In genomic region chr3:18379647-18380046, GRCh38 we compare ENCODE assay signal across 26 cellular contexts. TPM values are rescaled to one million over a fixed set of nuclear protein-coding genes. Genes with fewer than 3 reads are reported as not detected.
DNase-seq lines count a peak whose midpoint lies in the region; ATAC-seq and TF ChIP-seq lines count a peak whose summit lies in the region.
"Had no signal": no experiment of that assay in that cellular context is flagged by ENCODE, and none has a peak within 500 bp of the region (broad histone marks: within the 10 kb centered on the region; RNA-seq: fewer than 3 reads in every experiment).

No MANE protein-coding gene starts in this region.

- no peak overlapping the region for H3K4me3 ChIP-seq in CD8-positive, alpha-beta T cell (ENCODE audit: low read depth, low read length)
- H3K4me3 ChIP-seq in HUES48 (ENCODE audit: low read depth, low read length) (no peak overlapping the region), A673 (ENCODE audit: low read depth, low read length, poor library complexity, severe bottlenecking) (no peak overlapping the region)
- H3K4me3 ChIP-seq: BLaER1, skin epidermis, testis had no signal

- CTCF ChIA-PET in activated CD8-positive, alpha-beta memory T cell treated with anti-CD3 and anti-CD28 coated beads, Interleukin-2, amount 10 ng/mL, durations not matched to agents 7 days and 5 days (lab: Charles Lee) = interaction anchor here (4.9 kb wide), 1 partner anchor 10 kb away, joined by 28 read pairs; no protein-coding TSS in a partner anchor
- CTCF ChIA-PET in CD8-positive, alpha-beta T cell (lab: Charles Lee) = interaction anchor here (0.7 to 1.3 kb wide), 2 partner anchors 9 kb away, joined by 3 read pairs; no protein-coding TSS in a partner anchor
- CTCF ChIA-PET in A673 (lab: Charles Lee) = no interaction called here

- no peaks in the 10 kb centered on the region for H3K9me3 Mint-ChIP-seq in activated CD8-positive, alpha-beta memory T cell treated with anti-CD3 and anti-CD28 coated beads, Interleukin-2, amount 10 ng/mL, durations not matched to agents 7 days and 5 days (ENCODE audit: low read depth)
- no peaks in the 10 kb centered on the region for H3K9me3 Mint-ChIP-seq in CD8-positive, alpha-beta T cell
- no peaks in the 10 kb centered on the region for H3K9me3 Mint-ChIP-seq in central memory CD8-positive, alpha-beta T cell
- H3K9me3 Mint-ChIP-seq: dendritic cell treated with granulocyte-macrophage colony-stimulating factor and Interleukin-4, amounts not matched to agents 40 ng/mL and 50 ng/mL, for 4 days; memory B cell had no signal

- DNase-seq in activated CD8-positive, alpha-beta memory T cell treated with anti-CD3 and anti-CD28 coated beads, Interleukin-2, amount 10 ng/mL, durations not matched to agents 7 days and 5 days = no peak
- no peak for DNase-seq in activated CD8-positive, alpha-beta memory T cell treated with anti-CD3 and anti-CD28 coated beads, Interleukin-2, amount 50 U/mL, for 4 hours
- no peak for DNase-seq in CD8-positive, alpha-beta T cell
- DNase-seq in central memory CD8-positive, alpha-beta T cell (ENCODE audit: low spot score in 2 of 2) = no peak
- DNase-seq in A673 (ENCODE audit: low spot score) = no peak
- DNase-seq: activated T-cell treated with anti-CD3 and anti-CD28 coated beads, Interleukin-2, amount 50 U/mL, for 1 hour; DMS79; Kasumi-1; NCI-H1417 treated with DMSO at 0.1 percent for 48 hours; NCI-H2029 treated with DMSO at 0.1 percent for 48 hours; NCI-H2227 treated with DMSO at 0.1 percent for 48 hours; NCI-H774; SHP77; stimulated activated naive CD4-positive, alpha-beta T cell treated with Interleukin-2 at 50 U/mL for 16 hours; T1000; testis; WERI-Rb-1 had no signal

- peaks cover 59% of the 10 kb centered on the region for H3K36me3 Mint-ChIP-seq in activated CD8-positive, alpha-beta memory T cell treated with anti-CD3 and anti-CD28 coated beads, Interleukin-2, amount 10 ng/mL, durations not matched to agents 7 days and 5 days
- peaks cover 83% of the 10 kb centered on the region for H3K36me3 Mint-ChIP-seq in CD8-positive, alpha-beta T cell
- peaks cover 33% of the 10 kb centered on the region for H3K36me3 Mint-ChIP-seq in central memory CD8-positive, alpha-beta T cell (ENCODE audit: insufficient read depth)
- H3K36me3 Mint-ChIP-seq: memory B cell had no signal

- no TSS peak for BruUV-seq in A673 (replicated peaks; lab: Mats Ljungman, UMichigan)

- POLR2A ChIA-PET in CD8-positive, alpha-beta T cell (lab: Charles Lee) = no interaction called here
- POLR2A ChIA-PET in A673 (lab: Charles Lee; ENCODE audit: low non-redundant PET) = no interaction called here

- no peak for TF ChIP-seq CTCF in CD8-positive, alpha-beta T cell (IDR thresholded peaks at IDR 0.05)
- no peak for TF ChIP-seq CTCF in A673 (conservative IDR thresholded peaks at IDR 0.05; ENCODE audit: low read depth, low read length)

- peaks cover 30% of the 10 kb centered on the region for H3K36me3 ChIP-seq in CD8-positive, alpha-beta T cell (ENCODE audit: insufficient read depth, low read length)
- peaks cover 5% of the 10 kb centered on the region; the same call in 1 of the 2 replicates for H3K36me3 ChIP-seq in HUES48 (ENCODE audit: control insufficient read depth, insufficient read depth, low read length)
- no peaks in the 10 kb centered on the region for H3K36me3 ChIP-seq in A673 (ENCODE audit: insufficient read depth, low read length, poor library complexity, severe bottlenecking)
- H3K36me3 ChIP-seq: WERI-Rb-1 had no signal

- intact Hi-C loops in CD8-positive, alpha-beta T cell (cut with DNase I, micrococcal nuclease) = loop anchor here (2.0 to 10.0 kb wide), 4 partner anchors 13 to 1122 kb away; no protein-coding TSS in a partner anchor
- intact Hi-C loops in A673 (cut with micrococcal nuclease; ENCODE audit: unreplicated experiment) = no loop called here

- H3K4me1 ChIP-seq in CD8-positive, alpha-beta T cell (ENCODE audit: insufficient read depth, low read length) = peaks cover 63% of the 10 kb centered on the region
- H3K4me1 ChIP-seq in HUES48 (ENCODE audit: control insufficient read depth, insufficient read depth, low read length) (peaks cover 23% of the 10 kb centered on the region), A673 (ENCODE audit: insufficient read depth, low read length, poor library complexity, severe bottlenecking) (no peaks in the 10 kb centered on the region)
- H3K4me1 ChIP-seq: BLaER1, testis had no signal

- H3K4me3 Mint-ChIP-seq in activated CD8-positive, alpha-beta memory T cell treated with anti-CD3 and anti-CD28 coated beads, Interleukin-2, amount 10 ng/mL, durations not matched to agents 7 days and 5 days = no peak overlapping the region
- no peak overlapping the region for H3K4me3 Mint-ChIP-seq in CD8-positive, alpha-beta T cell
- no peak overlapping the region for H3K4me3 Mint-ChIP-seq in central memory CD8-positive, alpha-beta T cell
- H3K4me3 Mint-ChIP-seq: dendritic cell treated with granulocyte-macrophage colony-stimulating factor and Interleukin-4, amounts not matched to agents 40 ng/mL and 50 ng/mL, for 4 days; memory B cell had no signal

- H3K27ac ChIP-seq in CD8-positive, alpha-beta T cell (ENCODE audit: low read depth, low read length) = no peak overlapping the region
- H3K27ac ChIP-seq in HUES48 (ENCODE audit: low read depth, low read length) = peak overlapping the region; percentile 46
- no peak overlapping the region for H3K27ac ChIP-seq in A673 (ENCODE audit: low read depth, low read length, poor library complexity, severe bottlenecking)
- H3K27ac ChIP-seq: BLaER1, skin epidermis, testis, WERI-Rb-1 had no signal

- H3K27me3 Mint-ChIP-seq in activated CD8-positive, alpha-beta memory T cell treated with anti-CD3 and anti-CD28 coated beads, Interleukin-2, amount 10 ng/mL, durations not matched to agents 7 days and 5 days = no peaks in the 10 kb centered on the region
- H3K27me3 Mint-ChIP-seq in CD8-positive, alpha-beta T cell (ENCODE audit: low read depth) = no peaks in the 10 kb centered on the region
- no peaks in the 10 kb centered on the region for H3K27me3 Mint-ChIP-seq in central memory CD8-positive, alpha-beta T cell
- H3K27me3 Mint-ChIP-seq: dendritic cell treated with granulocyte-macrophage colony-stimulating factor and Interleukin-4, amounts not matched to agents 40 ng/mL and 50 ng/mL, for 4 days had no signal

- no peaks in the 10 kb centered on the region for H3K9me3 ChIP-seq in CD8-positive, alpha-beta T cell (ENCODE audit: low read length)
- H3K9me3 ChIP-seq in HUES48 (ENCODE audit: control insufficient read depth, insufficient read depth, low read length) (no peaks in the 10 kb centered on the region), A673 (ENCODE audit: low read depth, low read length, poor library complexity, severe bottlenecking) (no peaks in the 10 kb centered on the region)
- H3K9me3 ChIP-seq: BLaER1, testis had no signal

- peak overlapping the region; percentile 29 for H3K27ac Mint-ChIP-seq in activated CD8-positive, alpha-beta memory T cell treated with anti-CD3 and anti-CD28 coated beads, Interleukin-2, amount 10 ng/mL, durations not matched to agents 7 days and 5 days
- peak overlapping the region; percentile 11 for H3K27ac Mint-ChIP-seq in CD8-positive, alpha-beta T cell
- peak overlapping the region; percentile 79 for H3K27ac Mint-ChIP-seq in central memory CD8-positive, alpha-beta T cell (ENCODE audit: low read depth)
- H3K27ac Mint-ChIP-seq: dendritic cell treated with granulocyte-macrophage colony-stimulating factor and Interleukin-4, amounts not matched to agents 40 ng/mL and 50 ng/mL, for 4 days; memory B cell had no signal

- no peaks in the 10 kb centered on the region for H3K27me3 ChIP-seq in CD8-positive, alpha-beta T cell (ENCODE audit: insufficient read depth, low read length)
- no peaks in the 10 kb centered on the region for H3K27me3 ChIP-seq in HUES48 (ENCODE audit: control insufficient read depth, insufficient read depth, low read length)
- no peaks in the 10 kb centered on the region for H3K27me3 ChIP-seq in A673 (replicated peaks; ENCODE audit: insufficient read depth, low read depth, low read length, poor library complexity)
- H3K27me3 ChIP-seq: BLaER1, testis had no signal

- peaks cover 57% of the 10 kb centered on the region for H3K4me1 Mint-ChIP-seq in activated CD8-positive, alpha-beta memory T cell treated with anti-CD3 and anti-CD28 coated beads, Interleukin-2, amount 10 ng/mL, durations not matched to agents 7 days and 5 days
- peaks cover 82% of the 10 kb centered on the region for H3K4me1 Mint-ChIP-seq in CD8-positive, alpha-beta T cell (ENCODE audit: low read depth)
- peaks cover 25% of the 10 kb centered on the region for H3K4me1 Mint-ChIP-seq in central memory CD8-positive, alpha-beta T cell
- H3K4me1 Mint-ChIP-seq: memory B cell had no signal

- no peak overlapping the region for H3K9ac ChIP-seq in HUES48 (ENCODE audit: low read depth, low read length)
- H3K9ac ChIP-seq: BLaER1 had no signal

- no peak for ATAC-seq in activated CD8-positive, alpha-beta memory T cell treated with anti-CD3 and anti-CD28 coated beads, Interleukin-2, amount 10 ng/mL, durations not matched to agents 7 days and 5 days
- ATAC-seq in CD8-positive, alpha-beta T cell = no peak
- ATAC-seq in central memory CD8-positive, alpha-beta T cell (replicated peaks; ENCODE audit: extremely low read depth, poor library complexity, severe bottlenecking) = no peak
- ATAC-seq in HG03432 (IDR thresholded peaks at IDR 0.05; ENCODE audit: unreplicated experiment) (no peak), GM21526 (IDR thresholded peaks at IDR 0.05; ENCODE audit: low FRiP score, unreplicated experiment) (no peak)
- ATAC-seq: HepG2, Panc1 had no signal

RNA-seq across cellular contexts. Expression of gene SATB1, which starts 45.5 kb away (rescaled TPM):
- 100 to 1,000 TPM; 164 to 233 TPM for total RNA-seq in activated CD8-positive, alpha-beta memory T cell treated with anti-CD3 and anti-CD28 coated beads, Interleukin-2, amount 10 ng/mL, durations not matched to agents 7 days and 5 days
- 100 to 1,000 TPM; 333 to 346 TPM for total RNA-seq in CD8-positive, alpha-beta T cell
- total RNA-seq in A673 (2021) = 5.2 and 5.9 TPM in 2 replicates
- total RNA-seq: HepG2 had no signal

Comparison
In these comparisons a context has a peak if more than half of its experiments do, and no peak if none do; other contexts are left out.
1. H3K27ac Mint-ChIP-seq: peak in every context shown above with its lines; median percentile 79 in central memory CD8-positive, alpha-beta T cell; 29 in activated CD8-positive, alpha-beta memory T cell treated with anti-CD3 and anti-CD28 coated beads, Interleukin-2, amount 10 ng/mL, durations not matched to agents 7 days and 5 days; 11 in CD8-positive, alpha-beta T cell.
2. RNA of gene SATB1, which starts 45.5 kb away (total RNA-seq): 333 to 346 TPM in CD8-positive, alpha-beta T cell and 164 to 233 TPM in activated CD8-positive, alpha-beta memory T cell treated with anti-CD3 and anti-CD28 coated beads, Interleukin-2, amount 10 ng/mL, durations not matched to agents 7 days and 5 days; 5.2 to 5.9 TPM in A673; every median in the first group is over 10 times any median in the second.